Comparison of ENCODE assay signal across 8 cellular contexts in genomic region chr13:40485611-40486517, GRCh38.
DNase-seq lines count a peak whose midpoint lies in the region; ATAC-seq lines count a peak whose summit lies in the region.

No MANE protein-coding gene starts in this region.

- peaks cover 86% of the 10 kb centered on the region for H3K4me1 Mint-ChIP-seq in activated naive CD8-positive, alpha-beta T cell treated with anti-CD3 and anti-CD28 coated beads, Interleukin-2, amount 50 U/mL, for 24 hours

- peak; percentile 8 to 53 (median 36) for DNase-seq in activated CD4-positive, CD25-positive, alpha-beta regulatory T cell (lab: John Stamatoyannopoulos, UW)
- no peak for DNase-seq in activated naive CD8-positive, alpha-beta T cell treated with anti-CD3 and anti-CD28 coated beads, Interleukin-2, amount 50 U/mL, for 24 hours
- DNase-seq in stimulated activated CD8-positive, alpha-beta memory T cell treated with anti-CD3 and anti-CD28 coated beads, Interleukin-15, amount 100 ng/mL, for 1 hour (ENCODE audit: low read depth): peak; percentile 22
- no peak for DNase-seq in NCI-H1417 (lab: John Stamatoyannopoulos, UW)
- DNase-seq in medulla oblongata (ENCODE audit: extremely low spot score): no peak
- no peak for DNase-seq in globus pallidus (ENCODE audit: low spot score)
- no peak for DNase-seq in cerebellar cortex (ENCODE audit: low spot score)

- peak overlapping the region; percentile 85 for H3K27ac Mint-ChIP-seq in activated naive CD8-positive, alpha-beta T cell treated with anti-CD3 and anti-CD28 coated beads, Interleukin-2, amount 50 U/mL, for 24 hours

- H3K4me3 Mint-ChIP-seq in activated naive CD8-positive, alpha-beta T cell treated with anti-CD3 and anti-CD28 coated beads, Interleukin-2, amount 50 U/mL, for 24 hours: peak overlapping the region; percentile 30

- no peaks in the 10 kb centered on the region for H3K27me3 Mint-ChIP-seq in activated naive CD8-positive, alpha-beta T cell treated with anti-CD3 and anti-CD28 coated beads, Interleukin-2, amount 50 U/mL, for 24 hours

- peak; percentile 78 for ATAC-seq in GM19351 (IDR thresholded peaks at IDR 0.05; ENCODE audit: unreplicated experiment)
- ATAC-seq in activated naive CD8-positive, alpha-beta T cell treated with anti-CD3 and anti-CD28 coated beads, Interleukin-2, amount 50 U/mL, for 24 hours: peak; percentile 88

- no peaks in the 10 kb centered on the region for H3K36me3 Mint-ChIP-seq in activated naive CD8-positive, alpha-beta T cell treated with anti-CD3 and anti-CD28 coated beads, Interleukin-2, amount 50 U/mL, for 24 hours (ENCODE audit: low read depth)

- peaks cover 10% of the 10 kb centered on the region for H3K9me3 Mint-ChIP-seq in activated naive CD8-positive, alpha-beta T cell treated with anti-CD3 and anti-CD28 coated beads, Interleukin-2, amount 50 U/mL, for 24 hours

Comparison
In these comparisons a context has a peak if more than half of its experiments do, and no peak if none do; other contexts are left out.
1. DNase-seq: peak in activated CD4-positive, CD25-positive, alpha-beta regulatory T cell (4 of 4) and stimulated activated CD8-positive, alpha-beta memory T cell treated with anti-CD3 and anti-CD28 coated beads, Interleukin-15, amount 100 ng/mL, for 1 hour (single experiment); none in activated naive CD8-positive, alpha-beta T cell treated with anti-CD3 and anti-CD28 coated beads, Interleukin-2, amount 50 U/mL, for 24 hours (single experiment), NCI-H1417 (0 of 3), medulla oblongata (single experiment), globus pallidus (single experiment) and cerebellar cortex (single experiment).